Comparison of ENCODE assay signal across 32 cellular contexts in genomic region chr11:60863550-60864521, GRCh38. TPM values are rescaled to one million over a fixed set of nuclear protein-coding genes. Genes with fewer than 3 reads are reported as not detected.
DNase-seq lines count a peak whose midpoint lies in the region; ATAC-seq, FAIRE-seq and TF ChIP-seq lines count a peak whose summit lies in the region.
"Had no signal": no experiment of that assay in that cellular context is flagged by ENCODE, and none has a peak within 500 bp of the region (broad histone marks: within the 10 kb centered on the region; RNA-seq: fewer than 3 reads in every experiment).

No MANE protein-coding gene starts in this region.

- no peak for TF ChIP-seq RAD21 in HepG2 (CRISPR knock-in tag; IDR thresholded peaks at IDR 0.05)

- FAIRE-seq in HepG2 (lab: Jason Lieb, UNC) (no peak), H54 (lab: Jason Lieb, UNC) (no peak)
- FAIRE-seq: G401.6, keratinocyte had no signal

- H3K4me3 Mint-ChIP-seq in nephron (no peak overlapping the region), WTC11 (no peak overlapping the region)
- H3K4me3 Mint-ChIP-seq: activated CD4-positive, alpha-beta memory T cell treated with anti-CD3 and anti-CD28 coated beads for 36 hours; neural progenitor cell; stimulated activated naive CD8-positive, alpha-beta T cell treated with anti-CD3 and anti-CD28 coated beads, Interleukin-15, amount 100 ng/mL, for 72 hours had no signal

- TF ChIP-seq POLR2A in HepG2 (IDR thresholded peaks at IDR 0.05; ENCODE audit: insufficient read depth in 1 of 2, low read depth in 2 of 2, low read length in 2 of 2) (no peak), right lobe of liver (IDR thresholded peaks at IDR 0.05) (no peak), H54 (IDR thresholded peaks at IDR 0.05; ENCODE audit: low read depth, low read length) (no peak)

- H3K9me3 ChIP-seq in HepG2 (ENCODE audit: low read length) (no peaks in the 10 kb centered on the region), right lobe of liver (no peaks in the 10 kb centered on the region), WERI-Rb-1 (ENCODE audit: severe bottlenecking) (no peaks in the 10 kb centered on the region)
- H3K9me3 ChIP-seq: adrenal gland, colonic mucosa, HAP-1, tibial artery had no signal

- H3K27ac Mint-ChIP-seq in nephron (peak overlapping the region; percentile 55 to 91 (median 79)), WTC11 (no peak overlapping the region)
- H3K27ac Mint-ChIP-seq: activated CD4-positive, alpha-beta memory T cell treated with anti-CD3 and anti-CD28 coated beads for 36 hours; neural progenitor cell; stimulated activated naive CD8-positive, alpha-beta T cell treated with anti-CD3 and anti-CD28 coated beads, Interleukin-15, amount 100 ng/mL, for 72 hours had no signal

- no peak overlapping the region for H3K27ac ChIP-seq in HepG2 (ENCODE audit: extremely low read length, insufficient read depth, low read length)
- H3K27ac ChIP-seq in right lobe of liver: no peak overlapping the region
- H3K27ac ChIP-seq in WERI-Rb-1: no peak overlapping the region
- H3K27ac ChIP-seq: adrenal gland, brain microvascular endothelial cell, colonic mucosa, epithelial cell of prostate, neural progenitor cell, tibial artery had no signal

- H2AFZ ChIP-seq in HepG2 (ENCODE audit: low read length): no peak overlapping the region
- H2AFZ ChIP-seq: neural progenitor cell had no signal

- in situ Hi-C loops in HepG2 (cut with HindIII; ENCODE audit: extremely low pct_ligation_motif_present, low pct_unique_long_range_greater_than_20kb): no loop called here

- H3K4me3 ChIP-seq in HepG2 (replicated peaks in 1 of 3; ENCODE audit: insufficient read depth in 1 of 3, low read depth in 2 of 3, low read length in 3 of 3) (no peak overlapping the region), right lobe of liver (no peak overlapping the region), WERI-Rb-1 (ENCODE audit: low read depth, low read length) (no peak overlapping the region)
- H3K4me3 ChIP-seq: adrenal gland, colonic mucosa, HAP-1, neural progenitor cell, tibial artery had no signal

- no peaks in the 10 kb centered on the region for H4K20me1 ChIP-seq in HepG2 (ENCODE audit: insufficient read depth, low read length)

- no peak overlapping the region for H3K9ac ChIP-seq in HepG2 (ENCODE audit: insufficient read depth, low read depth, low read length)
- H3K9ac ChIP-seq: neural progenitor cell had no signal

- TF ChIP-seq CTCF in HepG2 (CRISPR knock-in tag; IDR thresholded peaks at IDR 0.05): no peak
- TF ChIP-seq CTCF in right lobe of liver (IDR thresholded peaks at IDR 0.05): no peak
- TF ChIP-seq CTCF in WERI-Rb-1 (IDR thresholded peaks at IDR 0.05; ENCODE audit: low read depth, low read length): no peak
- no peak for TF ChIP-seq CTCF in nephron (IDR thresholded peaks at IDR 0.05; ENCODE audit: unreplicated experiment in 3 of 3)
- TF ChIP-seq CTCF in WTC11 (IDR thresholded peaks at IDR 0.05): no peak
- no peak for TF ChIP-seq CTCF in GM10248 (IDR thresholded peaks at IDR 0.05; ENCODE audit: control extremely low read depth, extremely low read depth, low read depth, missing control alignments)

- H3K27me3 Mint-ChIP-seq in nephron (ENCODE audit: low read depth) (no peaks in the 10 kb centered on the region), WTC11 (ENCODE audit: low read depth) (no peaks in the 10 kb centered on the region; the same call in 1 of the 2 replicates)
- H3K27me3 Mint-ChIP-seq: activated CD4-positive, alpha-beta memory T cell treated with anti-CD3 and anti-CD28 coated beads for 36 hours; stimulated activated naive CD8-positive, alpha-beta T cell treated with anti-CD3 and anti-CD28 coated beads, Interleukin-15, amount 100 ng/mL, for 72 hours had no signal

- no TSS peak for BruUV-seq in HepG2 (replicated peaks; lab: Mats Ljungman, UMichigan)

- H3K79me2 ChIP-seq in HepG2 (ENCODE audit: insufficient read depth, low read length): no peaks in the 10 kb centered on the region

- peaks cover 0 to 14% of the 10 kb centered on the region in 2 experiments; a peak in 2 of 5 replicates for H3K27me3 ChIP-seq in HepG2 (ENCODE audit: control insufficient read depth in 1 of 2, insufficient read depth in 2 of 2, low read length in 2 of 2)
- no peaks in the 10 kb centered on the region for H3K27me3 ChIP-seq in right lobe of liver
- H3K27me3 ChIP-seq in WERI-Rb-1 (ENCODE audit: insufficient read depth, low read depth, severe bottlenecking): no peaks in the 10 kb centered on the region
- H3K27me3 ChIP-seq: adrenal gland, brain microvascular endothelial cell, colonic mucosa, neural progenitor cell had no signal

- intact Hi-C loops in HepG2 (cut with micrococcal nuclease; ENCODE audit: unreplicated experiment) (no loop called here), right lobe of liver (cut with DNase I) (no loop called here)

- H3K4me1 Mint-ChIP-seq in nephron (peaks cover 32% of the 10 kb centered on the region), WTC11 (no peaks in the 10 kb centered on the region)
- H3K4me1 Mint-ChIP-seq: neural progenitor cell had no signal

- 49% methylated on average over 16 of the region's 16 CpGs for WGBS in HepG2 (ENCODE audit: low lambda C conversion rate)
- 67% methylated on average over 13 of the region's 16 CpGs for WGBS in right lobe of liver (ENCODE audit: insufficient coverage, low coverage, low lambda C conversion rate, missing lambda C conversion rate)

- DNase-seq in HepG2 (ENCODE audit: low spot score) (no peak), right lobe of liver (no peak), WERI-Rb-1 (peak; percentile 1), WTC11 (ENCODE audit: low spot score) (no peak), H54 (ENCODE audit: insufficient read length, low spot score) (no peak), GM10248 (ENCODE audit: extremely low spot score) (no peak)
- DNase-seq: activated CD4-positive, alpha-beta memory T cell treated with anti-CD3 and anti-CD28 coated beads for 36 hours; activated gamma-delta T cell treated with Interleukin-2 at 50 U/mL for 16 hours; activated T-cell treated with anti-CD3 and anti-CD28 coated beads for 4 hours; brain microvascular endothelial cell; colonic mucosa; COR-L47; effector CD8-positive, alpha-beta T cell; KBM-7; MM.1S; NCI-H1417; NCI-H2029 treated with DMSO at 0.1 percent for 48 hours; NCI-H526; SIG-M5; stimulated activated CD8-positive, alpha-beta memory T cell treated with anti-CD3 and anti-CD28 coated beads, Interleukin-4, amount 100 ng/mL, for 48 hours; stimulated activated naive CD8-positive, alpha-beta T cell treated with anti-CD3 and anti-CD28 coated beads, Interleukin-15, amount 100 ng/mL, for 72 hours; T-helper 9 cell had no signal

- H3K4me1 ChIP-seq in HepG2 (ENCODE audit: insufficient read depth, low read length) (peaks cover 30% of the 10 kb centered on the region), right lobe of liver (no peaks in the 10 kb centered on the region)
- H3K4me1 ChIP-seq: adrenal gland, colonic mucosa, HAP-1, neural progenitor cell, tibial artery had no signal

- ATAC-seq in HepG2 (no peak), right lobe of liver (no peak), WTC11 (no peak)
- ATAC-seq: Panc1; stimulated activated naive CD8-positive, alpha-beta T cell treated with anti-CD3 and anti-CD28 coated beads, Interleukin-15, amount 100 ng/mL, for 72 hours had no signal

- TF ChIP-seq EP300 in HepG2 (IDR thresholded peaks at IDR 0.05; ENCODE audit: low read depth in 2 of 2, low read length in 2 of 2) (no peak), HepG2 (CRISPR knock-in tag; IDR thresholded peaks at IDR 0.05; ENCODE audit: borderline replicate concordance) (no peak)

- no peak overlapping the region for H3K4me2 ChIP-seq in HepG2 (ENCODE audit: low read depth, low read length)
- H3K4me2 ChIP-seq: neural progenitor cell had no signal

- H3K36me3 ChIP-seq in HepG2 (replicated peaks in 1 of 2; ENCODE audit: control insufficient read depth in 1 of 2, insufficient read depth in 2 of 2, low read length in 2 of 2) (no peaks in the 10 kb centered on the region), right lobe of liver (no peaks in the 10 kb centered on the region), WERI-Rb-1 (no peaks in the 10 kb centered on the region)
- H3K36me3 ChIP-seq: adrenal gland, brain microvascular endothelial cell, colonic mucosa, HAP-1, neural progenitor cell, tibial artery had no signal

- POLR2A ChIA-PET in HepG2 (lab: Yijun Ruan, JAX) (no interaction called here), WTC11 (lab: Charles Lee) (no interaction called here), GM10248 (lab: Yijun Ruan, JAX) (no interaction called here)

- CTCF ChIA-PET in HepG2 (lab: Yijun Ruan, JAX; ENCODE audit: low intra/inter-chr PET ratio, low total read pairs): no interaction called here
- CTCF ChIA-PET in WTC11 (lab: Charles Lee): interaction anchor here (2.1 to 2.4 kb wide), 2 partner anchors 24 to 26 kb away, joined by 5 to 8 read pairs; no protein-coding TSS in a partner anchor
- CTCF ChIA-PET in GM10248 (lab: Yijun Ruan, JAX): interaction anchor here (0.6 to 0.8 kb wide), 3 partner anchors 19 to 97 kb away, joined by 3 read pairs; no protein-coding TSS in a partner anchor

- H3K36me3 Mint-ChIP-seq in nephron (ENCODE audit: low read depth) (no peaks in the 10 kb centered on the region), WTC11 (no peaks in the 10 kb centered on the region)
- H3K36me3 Mint-ChIP-seq: activated CD4-positive, alpha-beta memory T cell treated with anti-CD3 and anti-CD28 coated beads for 36 hours; neural progenitor cell had no signal

- no peaks in the 10 kb centered on the region for H3K9me3 Mint-ChIP-seq in nephron
- H3K9me3 Mint-ChIP-seq in WTC11: no peaks in the 10 kb centered on the region
- H3K9me3 Mint-ChIP-seq: activated CD4-positive, alpha-beta memory T cell treated with anti-CD3 and anti-CD28 coated beads for 36 hours; neural progenitor cell; stimulated activated naive CD8-positive, alpha-beta T cell treated with anti-CD3 and anti-CD28 coated beads, Interleukin-15, amount 100 ng/mL, for 72 hours had no signal

RNA-seq across cellular contexts. Expression of gene ZP1, which starts 3.5 kb away (rescaled TPM):
- total RNA-seq in HepG2 (2016; rRNA removed; fragmentation: Illumina TruSeq; extraction: Trizol) (not detected in 2 replicates), right lobe of liver (not detected), WTC11 (2021) (not detected in 3 replicates)
- total RNA-seq in HepG2 (2016; cell fraction: cytosol; rRNA removed; fragmentation: Illumina TruSeq; extraction: Trizol; ENCODE audit: low read depth): not detected in 2 replicates
- total RNA-seq in HepG2 (2016; cell fraction: insoluble cytoplasmic fraction; rRNA removed; fragmentation: Illumina TruSeq; extraction: Trizol): not detected in 2 replicates
- total RNA-seq in HepG2 (2016; cell fraction: membrane; rRNA removed; fragmentation: Illumina TruSeq; extraction: Trizol): not detected in 2 replicates
- total RNA-seq in HepG2 (2016; cell fraction: nucleus; rRNA removed; fragmentation: Illumina TruSeq; extraction: Trizol): not detected in 2 replicates
- 0.16 and 0.26 TPM in 2 replicates for polyA plus RNA-seq in HepG2 (2011; rRNA removed)
- polyA plus RNA-seq in HepG2 (2011; cell fraction: cytosol; rRNA removed): 0.05 and 0.25 TPM in 2 replicates
- polyA plus RNA-seq in HepG2 (2011; cell fraction: nucleus; rRNA removed): 0.82 and 1.1 TPM in 2 replicates
- not detected in 2 replicates for polyA plus RNA-seq in HepG2 (2012)
- not detected in 2 replicates for polyA plus RNA-seq in HepG2 (2016; cell fraction: cytosol; fragmentation: Illumina TruSeq; extraction: Trizol; ENCODE audit: low read depth)
- not detected in 2 replicates for polyA plus RNA-seq in HepG2 (2016; cell fraction: insoluble cytoplasmic fraction; fragmentation: Illumina TruSeq; extraction: Trizol; ENCODE audit: low read depth)
- polyA plus RNA-seq in HepG2 (2016; cell fraction: membrane; fragmentation: Illumina TruSeq; extraction: Trizol; ENCODE audit: low read depth): not detected in 2 replicates
- polyA plus RNA-seq in HepG2 (2016; cell fraction: nucleus; fragmentation: Illumina TruSeq; extraction: Trizol; ENCODE audit: insufficient read depth, low read depth): not detected in 2 replicates
- not detected in 2 replicates for polyA minus RNA-seq in HepG2 (2011; rRNA and poly(A)+ RNA removed; ENCODE audit: low replicate concordance)
- not detected in 2 replicates for polyA minus RNA-seq in HepG2 (2011; cell fraction: cytosol; rRNA and poly(A)+ RNA removed)
- not detected in 2 replicates for polyA minus RNA-seq in HepG2 (2011; cell fraction: nucleus; rRNA and poly(A)+ RNA removed)
- total RNA-seq: activated CD4-positive, alpha-beta memory T cell treated with anti-CD3 and anti-CD28 coated beads for 36 hours had no signal
- polyA plus RNA-seq: keratinocyte had no signal

RNA-seq across cellular contexts. Expression of gene PTGDR2, which starts 8.1 kb away (rescaled TPM):
- total RNA-seq in HepG2 (2016; rRNA removed; fragmentation: Illumina TruSeq; extraction: Trizol) (1.0 and 2.5 TPM in 2 replicates), right lobe of liver (under 1 TPM in 5 of 6 experiments, not detected in 1; 0.07 to 0.18 (median 0.12) TPM), WTC11 (2021) (0.07 to 0.14 TPM (median 0.14 TPM) in 3 replicates)
- total RNA-seq in HepG2 (2016; cell fraction: cytosol; rRNA removed; fragmentation: Illumina TruSeq; extraction: Trizol; ENCODE audit: low read depth): 0.40 and 0.53 TPM in 2 replicates
- 1.1 and 2.4 TPM in 2 replicates for total RNA-seq in HepG2 (2016; cell fraction: insoluble cytoplasmic fraction; rRNA removed; fragmentation: Illumina TruSeq; extraction: Trizol)
- total RNA-seq in HepG2 (2016; cell fraction: membrane; rRNA removed; fragmentation: Illumina TruSeq; extraction: Trizol): 1.1 and 1.3 TPM in 2 replicates
- total RNA-seq in HepG2 (2016; cell fraction: nucleus; rRNA removed; fragmentation: Illumina TruSeq; extraction: Trizol): 1.8 and 2.0 TPM in 2 replicates
- 1.9 and 2.1 TPM in 2 replicates for polyA plus RNA-seq in HepG2 (2011; rRNA removed)
- 1.9 and 2.2 TPM in 2 replicates for polyA plus RNA-seq in HepG2 (2011; cell fraction: cytosol; rRNA removed)
- 1.7 and 1.8 TPM in 2 replicates for polyA plus RNA-seq in HepG2 (2011; cell fraction: nucleus; rRNA removed)
- 1.7 and 2.1 TPM in 2 replicates for polyA plus RNA-seq in HepG2 (2012)
- 0.24 and 0.38 TPM in 2 replicates for polyA plus RNA-seq in HepG2 (2016; cell fraction: cytosol; fragmentation: Illumina TruSeq; extraction: Trizol; ENCODE audit: low read depth)
- 1.1 and 1.2 TPM in 2 replicates for polyA plus RNA-seq in HepG2 (2016; cell fraction: insoluble cytoplasmic fraction; fragmentation: Illumina TruSeq; extraction: Trizol; ENCODE audit: low read depth)
- 0.70 and 0.73 TPM in 2 replicates for polyA plus RNA-seq in HepG2 (2016; cell fraction: membrane; fragmentation: Illumina TruSeq; extraction: Trizol; ENCODE audit: low read depth)
- 2.8 and 3.2 TPM in 2 replicates for polyA plus RNA-seq in HepG2 (2016; cell fraction: nucleus; fragmentation: Illumina TruSeq; extraction: Trizol; ENCODE audit: insufficient read depth, low read depth)
- polyA minus RNA-seq in HepG2 (2011; rRNA and poly(A)+ RNA removed; ENCODE audit: low replicate concordance): 9.7 TPM in 1 of 2 replicates, not detected in the other
- 2.4 and 3.0 TPM in 2 replicates for polyA minus RNA-seq in HepG2 (2011; cell fraction: cytosol; rRNA and poly(A)+ RNA removed)
- polyA minus RNA-seq in HepG2 (2011; cell fraction: nucleus; rRNA and poly(A)+ RNA removed): 0.64 and 0.99 TPM in 2 replicates
- total RNA-seq: HT1080 had no signal
- polyA plus RNA-seq: keratinocyte had no signal

RNA-seq across cellular contexts. Expression of gene CCDC86, which starts 21.9 kb away (rescaled TPM):
- total RNA-seq in HepG2 (2016; rRNA removed; fragmentation: Illumina TruSeq; extraction: Trizol) (37.6 and 46.6 TPM in 2 replicates), right lobe of liver (10 to 100 TPM in 2 of 6 experiments, 1 to 10 TPM in 4; 4.9 to 17.8 (median 8.6) TPM), WTC11 (2021) (49.4 to 53.5 TPM (median 53.1 TPM) in 3 replicates)
- total RNA-seq in HepG2 (2016; cell fraction: cytosol; rRNA removed; fragmentation: Illumina TruSeq; extraction: Trizol; ENCODE audit: low read depth): 9.1 and 11.2 TPM in 2 replicates
- total RNA-seq in HepG2 (2016; cell fraction: insoluble cytoplasmic fraction; rRNA removed; fragmentation: Illumina TruSeq; extraction: Trizol): 39.4 and 39.7 TPM in 2 replicates
- 22.6 and 23.6 TPM in 2 replicates for total RNA-seq in HepG2 (2016; cell fraction: membrane; rRNA removed; fragmentation: Illumina TruSeq; extraction: Trizol)
- total RNA-seq in HepG2 (2016; cell fraction: nucleus; rRNA removed; fragmentation: Illumina TruSeq; extraction: Trizol): 28.6 and 33.4 TPM in 2 replicates
- polyA plus RNA-seq in HepG2 (2011; rRNA removed): 33.8 and 34.4 TPM in 2 replicates
- polyA plus RNA-seq in HepG2 (2011; cell fraction: cytosol; rRNA removed): 20.2 and 30.1 TPM in 2 replicates
- 36.2 and 51.2 TPM in 2 replicates for polyA plus RNA-seq in HepG2 (2011; cell fraction: nucleus; rRNA removed)
- 25.4 and 41.0 TPM in 2 replicates for polyA plus RNA-seq in HepG2 (2012)
- polyA plus RNA-seq in HepG2 (2016; cell fraction: cytosol; fragmentation: Illumina TruSeq; extraction: Trizol; ENCODE audit: low read depth): 24.5 and 27.7 TPM in 2 replicates
- 95.3 and 116 TPM in 2 replicates for polyA plus RNA-seq in HepG2 (2016; cell fraction: insoluble cytoplasmic fraction; fragmentation: Illumina TruSeq; extraction: Trizol; ENCODE audit: low read depth)
- polyA plus RNA-seq in HepG2 (2016; cell fraction: membrane; fragmentation: Illumina TruSeq; extraction: Trizol; ENCODE audit: low read depth): 36.9 and 39.7 TPM in 2 replicates
- polyA plus RNA-seq in HepG2 (2016; cell fraction: nucleus; fragmentation: Illumina TruSeq; extraction: Trizol; ENCODE audit: insufficient read depth, low read depth): 84.0 and 92.6 TPM in 2 replicates
- 28.0 and 49.7 TPM in 2 replicates for polyA minus RNA-seq in HepG2 (2011; rRNA and poly(A)+ RNA removed; ENCODE audit: low replicate concordance)
- 12.4 and 17.5 TPM in 2 replicates for polyA minus RNA-seq in HepG2 (2011; cell fraction: cytosol; rRNA and poly(A)+ RNA removed)
- polyA minus RNA-seq in HepG2 (2011; cell fraction: nucleus; rRNA and poly(A)+ RNA removed): 11.7 and 14.2 TPM in 2 replicates

RNA-seq across cellular contexts. Expression of gene PRPF19, which starts 42.5 kb away (rescaled TPM):
- total RNA-seq in HepG2 (2016; rRNA removed; fragmentation: Illumina TruSeq; extraction: Trizol) (91.1 and 115 TPM in 2 replicates), right lobe of liver (10 to 100 TPM; 45.5 to 82.6 (median 48.3) TPM), WTC11 (2021) (103 to 116 TPM (median 105 TPM) in 3 replicates)
- 16.1 and 16.4 TPM in 2 replicates for total RNA-seq in HepG2 (2016; cell fraction: cytosol; rRNA removed; fragmentation: Illumina TruSeq; extraction: Trizol; ENCODE audit: low read depth)
- 93.5 and 104 TPM in 2 replicates for total RNA-seq in HepG2 (2016; cell fraction: insoluble cytoplasmic fraction; rRNA removed; fragmentation: Illumina TruSeq; extraction: Trizol)
- total RNA-seq in HepG2 (2016; cell fraction: membrane; rRNA removed; fragmentation: Illumina TruSeq; extraction: Trizol): 37.9 and 40.5 TPM in 2 replicates
- total RNA-seq in HepG2 (2016; cell fraction: nucleus; rRNA removed; fragmentation: Illumina TruSeq; extraction: Trizol): 52.4 and 56.0 TPM in 2 replicates
- polyA plus RNA-seq in HepG2 (2011; rRNA removed): 25.0 and 27.4 TPM in 2 replicates
- 19.8 and 29.8 TPM in 2 replicates for polyA plus RNA-seq in HepG2 (2011; cell fraction: cytosol; rRNA removed)
- 32.6 and 32.8 TPM in 2 replicates for polyA plus RNA-seq in HepG2 (2011; cell fraction: nucleus; rRNA removed)
- 56.0 and 62.2 TPM in 2 replicates for polyA plus RNA-seq in HepG2 (2012)
- 14.7 and 16.9 TPM in 2 replicates for polyA plus RNA-seq in HepG2 (2016; cell fraction: cytosol; fragmentation: Illumina TruSeq; extraction: Trizol; ENCODE audit: low read depth)
- 125 and 138 TPM in 2 replicates for polyA plus RNA-seq in HepG2 (2016; cell fraction: insoluble cytoplasmic fraction; fragmentation: Illumina TruSeq; extraction: Trizol; ENCODE audit: low read depth)
- polyA plus RNA-seq in HepG2 (2016; cell fraction: membrane; fragmentation: Illumina TruSeq; extraction: Trizol; ENCODE audit: low read depth): 33.6 and 36.5 TPM in 2 replicates
- polyA plus RNA-seq in HepG2 (2016; cell fraction: nucleus; fragmentation: Illumina TruSeq; extraction: Trizol; ENCODE audit: insufficient read depth, low read depth): 76.8 and 76.9 TPM in 2 replicates
- 52.3 and 71.1 TPM in 2 replicates for polyA minus RNA-seq in HepG2 (2011; rRNA and poly(A)+ RNA removed; ENCODE audit: low replicate concordance)
- polyA minus RNA-seq in HepG2 (2011; cell fraction: cytosol; rRNA and poly(A)+ RNA removed): 22.3 and 28.6 TPM in 2 replicates
- polyA minus RNA-seq in HepG2 (2011; cell fraction: nucleus; rRNA and poly(A)+ RNA removed): 33.5 and 39.2 TPM in 2 replicates

RNA-seq across cellular contexts. Expression of gene TMEM109, which starts 50.1 kb away (rescaled TPM):
- total RNA-seq in HepG2 (2016; rRNA removed; fragmentation: Illumina TruSeq; extraction: Trizol): 10.7 and 18.0 TPM in 2 replicates
- 4.0 TPM in 2 replicates for total RNA-seq in HepG2 (2016; cell fraction: cytosol; rRNA removed; fragmentation: Illumina TruSeq; extraction: Trizol; ENCODE audit: low read depth)
- 10.2 and 18.3 TPM in 2 replicates for total RNA-seq in HepG2 (2016; cell fraction: insoluble cytoplasmic fraction; rRNA removed; fragmentation: Illumina TruSeq; extraction: Trizol)
- total RNA-seq in HepG2 (2016; cell fraction: membrane; rRNA removed; fragmentation: Illumina TruSeq; extraction: Trizol): 8.4 and 9.5 TPM in 2 replicates
- 14.1 and 14.6 TPM in 2 replicates for total RNA-seq in HepG2 (2016; cell fraction: nucleus; rRNA removed; fragmentation: Illumina TruSeq; extraction: Trizol)
- 7.7 and 12.2 TPM in 2 replicates for polyA plus RNA-seq in HepG2 (2011; rRNA removed)
- 9.5 and 10.2 TPM in 2 replicates for polyA plus RNA-seq in HepG2 (2011; cell fraction: cytosol; rRNA removed)
- 5.5 and 8.4 TPM in 2 replicates for polyA plus RNA-seq in HepG2 (2011; cell fraction: nucleus; rRNA removed)
- 12.8 and 19.4 TPM in 2 replicates for polyA plus RNA-seq in HepG2 (2012)
- polyA plus RNA-seq in HepG2 (2016; cell fraction: cytosol; fragmentation: Illumina TruSeq; extraction: Trizol; ENCODE audit: low read depth): 3.7 TPM in 2 replicates
- 12.7 and 13.2 TPM in 2 replicates for polyA plus RNA-seq in HepG2 (2016; cell fraction: insoluble cytoplasmic fraction; fragmentation: Illumina TruSeq; extraction: Trizol; ENCODE audit: low read depth)
- 8.3 and 10.0 TPM in 2 replicates for polyA plus RNA-seq in HepG2 (2016; cell fraction: membrane; fragmentation: Illumina TruSeq; extraction: Trizol; ENCODE audit: low read depth)
- 29.4 and 33.0 TPM in 2 replicates for polyA plus RNA-seq in HepG2 (2016; cell fraction: nucleus; fragmentation: Illumina TruSeq; extraction: Trizol; ENCODE audit: insufficient read depth, low read depth)
- 9.0 and 55.3 TPM in 2 replicates for polyA minus RNA-seq in HepG2 (2011; rRNA and poly(A)+ RNA removed; ENCODE audit: low replicate concordance)
- 5.5 and 9.1 TPM in 2 replicates for polyA minus RNA-seq in HepG2 (2011; cell fraction: cytosol; rRNA and poly(A)+ RNA removed)
- polyA minus RNA-seq in HepG2 (2011; cell fraction: nucleus; rRNA and poly(A)+ RNA removed): 2.2 and 4.5 TPM in 2 replicates
- 10 to 100 TPM; 29.0 to 40.9 (median 34.1) TPM for total RNA-seq in right lobe of liver
- 24.1 to 26.8 TPM (median 25.1 TPM) in 3 replicates for total RNA-seq in WTC11 (2021)
